16 cellular contexts compared by ENCODE assay signal in genomic region chr18:77141401-77142118, GRCh38. TPM values are rescaled to one million over a fixed set of nuclear protein-coding genes. Genes with fewer than 3 reads are reported as not detected.
DNase-seq lines count a peak whose midpoint lies in the region; ATAC-seq and TF ChIP-seq lines count a peak whose summit lies in the region.
"Had no signal": no experiment of that assay in that cellular context is flagged by ENCODE, and none has a peak within 500 bp of the region (broad histone marks: within the 10 kb centered on the region; RNA-seq: fewer than 3 reads in every experiment).

No MANE protein-coding gene starts in this region.

- no peak for TF ChIP-seq POLR2A in body of pancreas (IDR thresholded peaks at IDR 0.05)

- H3K27ac ChIP-seq in Karpas-422 (ENCODE audit: low read length) (no peak overlapping the region), body of pancreas (no peak overlapping the region)
- H3K27ac ChIP-seq: tibial artery had no signal

- H3K4me1 ChIP-seq in Karpas-422 (ENCODE audit: low read length) = peaks cover 30% of the 10 kb centered on the region
- peaks cover 15% of the 10 kb centered on the region for H3K4me1 ChIP-seq in body of pancreas

- 76 to 78% methylated on average over 8 of the region's 8 CpGs for WGBS in body of pancreas, 2 donors

- H3K9ac ChIP-seq in Karpas-422 (ENCODE audit: low read length) = no peak overlapping the region
- H3K9ac ChIP-seq: SK-N-SH had no signal

- no peak overlapping the region for H3K4me3 Mint-ChIP-seq in neural crest cell
- H3K4me3 Mint-ChIP-seq: activated naive CD4-positive, alpha-beta T cell treated with anti-CD3 and anti-CD28 coated beads for 36 hours had no signal

- no peaks in the 10 kb centered on the region for H3K36me3 ChIP-seq in Karpas-422 (ENCODE audit: insufficient read depth, low read length)
- no peaks in the 10 kb centered on the region for H3K36me3 ChIP-seq in body of pancreas (replicated peaks in 1 of 2; ENCODE audit: insufficient read depth in 1 of 2, low read depth in 2 of 2)
- H3K36me3 ChIP-seq: tibial artery had no signal

- H3K9me3 ChIP-seq in Karpas-422 (ENCODE audit: low read length) = peaks cover 16% of the 10 kb centered on the region; the same call in 1 of the 2 replicates
- no peaks in the 10 kb centered on the region for H3K9me3 ChIP-seq in body of pancreas
- H3K9me3 ChIP-seq: SK-N-SH had no signal

- H3K9me3 Mint-ChIP-seq in neural crest cell = peaks cover 15% of the 10 kb centered on the region

- DNase-seq in GM12864 (ENCODE audit: low read depth) (no peak), Karpas-422 (peak; percentile 80), body of pancreas (no peak), neural crest cell (ENCODE audit: low read depth, low spot score) (no peak), GM19240 (ENCODE audit: insufficient read length, low spot score) (no peak), NCI-H1436 treated with DMSO at 0.1 percent for 48 hours (lab: John Stamatoyannopoulos, UW) (no peak), nucleus accumbens (lab: John Stamatoyannopoulos, UW) (no peak)
- DNase-seq: foreskin melanocyte, HCEC 1CT, immature natural killer cell, KBM-7, NCI-H187 treated with DMSO at 0.1 percent for 48 hours, SK-N-SH had no signal

- H3K4me2 ChIP-seq in Karpas-422 (ENCODE audit: low read depth, low read length, poor library complexity, severe bottlenecking) = no peak overlapping the region
- H3K4me2 ChIP-seq: SK-N-SH had no signal

- intact Hi-C loops in body of pancreas (cut with DNase I) = no loop called here

- H3K36me3 Mint-ChIP-seq in neural crest cell (ENCODE audit: low read depth) = peaks cover 13% of the 10 kb centered on the region

- peaks cover 6% of the 10 kb centered on the region for H3K27me3 Mint-ChIP-seq in neural crest cell (ENCODE audit: low read depth)

- H3K27me3 ChIP-seq in Karpas-422 (ENCODE audit: low read length) (no peaks in the 10 kb centered on the region; the same call in 1 of the 2 replicates), body of pancreas (no peaks in the 10 kb centered on the region)
- H3K27me3 ChIP-seq: tibial artery had no signal

- no peaks in the 10 kb centered on the region for H3K79me2 ChIP-seq in Karpas-422 (ENCODE audit: low read length)

- ATAC-seq in body of pancreas = no peak

- H3K27ac Mint-ChIP-seq in neural crest cell (ENCODE audit: unreplicated experiment) = peak overlapping the region; percentile 62

- TF ChIP-seq CTCF in GM12864 (IDR thresholded peaks at IDR 0.05; ENCODE audit: low read depth, low read length, missing control alignments) (peak; percentile 32), body of pancreas (IDR thresholded peaks at IDR 0.05) (peak in 4 of 7 experiments; percentile 2 to 21 (median 12)), neural crest cell (conservative IDR thresholded peaks at IDR 0.05) (peak; percentile 37)

- no peak overlapping the region for H2AFZ ChIP-seq in Karpas-422 (ENCODE audit: low read length)

- no peaks in the 10 kb centered on the region for H3K9me2 ChIP-seq in Karpas-422 (replicated peaks; ENCODE audit: insufficient read depth, low read length)
- H3K9me2 ChIP-seq: SK-N-SH had no signal

- no peaks in the 10 kb centered on the region for H3K4me1 Mint-ChIP-seq in neural crest cell

- no peak overlapping the region for H3K4me3 ChIP-seq in GM12864 (ENCODE audit: low read depth, low read length)
- no peak overlapping the region for H3K4me3 ChIP-seq in Karpas-422 (ENCODE audit: low read length)
- no peak overlapping the region for H3K4me3 ChIP-seq in body of pancreas
- H3K4me3 ChIP-seq: skin epidermis, tibial artery had no signal

- no peaks in the 10 kb centered on the region for H4K20me1 ChIP-seq in Karpas-422 (ENCODE audit: insufficient read depth, low read depth, low read length)

RNA-seq across cellular contexts. Expression of gene MBP, which starts 9.0 kb away (rescaled TPM):
- 58.3 and 67.8 TPM in 2 replicates for total RNA-seq in Karpas-422 (2014; rRNA removed; shearing (Covaris generic); ENCODE audit: low replicate concordance)
- total RNA-seq in body of pancreas (10 to 100 TPM; 17.4 to 24.4 TPM), neural crest cell (1.6 and 2.0 TPM in 2 replicates)
